8 cellular contexts compared by ENCODE assay signal in genomic region chr1:160261878-160262794, GRCh38. TPM values are rescaled to one million over a fixed set of nuclear protein-coding genes. Genes with fewer than 3 reads are reported as not detected.
DNase-seq lines count a peak whose midpoint lies in the region; ATAC-seq, FAIRE-seq and TF ChIP-seq lines count a peak whose summit lies in the region.

Gene DCAF8, minus strand, starts transcription at chr1:160262549. Its CDS starts 18,541 bp downstream, at chr1:160244008.

- no peaks in the 10 kb centered on the region for H3K27me3 ChIP-seq in body of pancreas
- H3K27me3 ChIP-seq in sigmoid colon = no peaks in the 10 kb centered on the region

- DNase-seq in NCI-H2107 treated with DMSO at 0.1 percent for 48 hours (lab: John Stamatoyannopoulos, UW; ENCODE audit: unreplicated experiment) (peak; percentile 96), body of pancreas (peak; percentile 98 to 99 (median 99)), iPS DF 19.7 (ENCODE audit: low read depth, low spot score) (peak; percentile 86), sigmoid colon (peak; percentile 99)

- H3K9me3 ChIP-seq in body of pancreas (no peaks in the 10 kb centered on the region), sigmoid colon (no peaks in the 10 kb centered on the region)

- ATAC-seq in GM18520 (IDR thresholded peaks at IDR 0.05; ENCODE audit: unreplicated experiment) (peak; percentile 74), HG03064 (IDR thresholded peaks at IDR 0.05; ENCODE audit: low read depth, unreplicated experiment) (peak; percentile 69), body of pancreas (peak; percentile 98)

- FAIRE-seq in TTC549 (lab: Jason Lieb, UNC) = peak; percentile 97

- H3K36me3 ChIP-seq in body of pancreas (replicated peaks in 1 of 2; ENCODE audit: insufficient read depth in 1 of 2, low read depth in 2 of 2) = no peaks in the 10 kb centered on the region
- H3K36me3 ChIP-seq in sigmoid colon = no peaks in the 10 kb centered on the region

- H3K4me3 ChIP-seq in body of pancreas = peak within 1 kb of the TSS; percentile 43 to 80
- peak within 1 kb of the TSS; percentile 81 to 96 (median 90) for H3K4me3 ChIP-seq in sigmoid colon

- peaks cover 40% of the 10 kb centered on the region for H3K4me1 ChIP-seq in body of pancreas
- peaks cover 0 to 47% (median 41%) of the 10 kb centered on the region in 4 donors for H3K4me1 ChIP-seq in sigmoid colon

- no peak for TF ChIP-seq CTCF in 22Rv1 (IDR thresholded peaks at IDR 0.05)
- TF ChIP-seq CTCF in body of pancreas (IDR thresholded peaks at IDR 0.05) = peak in 1 of 7 experiments; percentile 13
- TF ChIP-seq CTCF in sigmoid colon (IDR thresholded peaks at IDR 0.05) = no peak

- no peak for TF ChIP-seq EP300 in sigmoid colon (IDR thresholded peaks at IDR 0.05)

- H3K27ac ChIP-seq in 22Rv1 = peak within 1 kb of the TSS; percentile 87
- peak within 1 kb of the TSS; percentile 94 to 99 (median 97) for H3K27ac ChIP-seq in body of pancreas
- peak within 1 kb of the TSS; percentile 97 to 98 (median 98) for H3K27ac ChIP-seq in sigmoid colon

- WGBS in body of pancreas, 2 donors = 0 to 1% methylated on average over 40 to 68 of the region's 69 CpGs
- 0% methylated on average over 69 of the region's 69 CpGs for WGBS in sigmoid colon, 2 donors

- intact Hi-C loops in body of pancreas (cut with DNase I) = no loop called here
- intact Hi-C loops in sigmoid colon (cut with DNase I) = no loop called here

- TF ChIP-seq POLR2A in body of pancreas (IDR thresholded peaks at IDR 0.05) = peak; percentile 97 to 99 (median 98)
- TF ChIP-seq POLR2A in sigmoid colon (IDR thresholded peaks at IDR 0.05) = peak; percentile 92 to 94

RNA-seq across cellular contexts. Expression of gene DCAF8, which starts in this region (rescaled TPM):
- total RNA-seq in body of pancreas (100 to 1,000 TPM; 123 to 190 TPM), sigmoid colon (100 to 1,000 TPM; 138 to 184 (median 147) TPM)
- 10 to 100 TPM; 28.2 to 76.1 (median 44.4) TPM for polyA plus RNA-seq in sigmoid colon

Comparison
In these comparisons a context has a peak if more than half of its experiments do, and no peak if none do; other contexts are left out.
1. Peak in every context shown above with its lines: DNase-seq, ATAC-seq, H3K4me3 ChIP-seq and H3K27ac ChIP-seq.